22 cellular contexts compared by ENCODE assay signal in the genomic region with DNA sequence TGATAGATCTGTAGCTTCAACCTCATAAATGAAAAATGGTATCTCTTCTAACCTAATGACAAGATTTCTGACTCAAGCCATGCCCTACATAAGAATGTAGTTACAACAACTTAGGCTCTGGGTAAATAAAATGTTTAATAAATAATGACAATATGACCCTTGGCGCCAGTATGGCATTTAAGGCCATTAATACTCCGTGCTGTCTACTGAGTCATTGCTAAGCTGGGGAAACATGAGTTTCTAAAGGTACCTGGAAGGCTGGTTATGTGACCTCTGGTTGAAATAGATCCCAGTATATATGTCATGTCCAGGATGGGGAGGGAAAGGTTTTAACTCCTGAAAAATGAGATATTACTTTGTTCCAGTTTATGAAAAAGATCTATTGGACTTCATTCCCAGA.
"Had no signal": no experiment of that assay in that cellular context is flagged by ENCODE, and none has a peak within 500 bp of the region (broad histone marks: within the 10 kb centered on the region; RNA-seq: fewer than 3 reads in every experiment).

No MANE protein-coding gene starts in this region.

- ATAC-seq: effector memory CD8-positive, alpha-beta T cell; gastrocnemius medialis; left cardiac atrium; left lung; naive thymus-derived CD8-positive, alpha-beta T cell; right cardiac atrium; stimulated activated effector memory CD8-positive, alpha-beta T cell treated with anti-CD3 and anti-CD28 coated beads, Interleukin-12 subunit alpha, Interleukin-12 subunit beta, amount 100 ng/mL, for 72 hours had no signal

- H3K9me3 Mint-ChIP-seq: effector memory CD8-positive, alpha-beta T cell; naive thymus-derived CD8-positive, alpha-beta T cell; nephron progenitor cell; stimulated activated effector memory CD8-positive, alpha-beta T cell treated with anti-CD3 and anti-CD28 coated beads, Interleukin-12 subunit alpha, Interleukin-12 subunit beta, amount 100 ng/mL, for 72 hours had no signal

- H3K27me3 Mint-ChIP-seq: effector memory CD8-positive, alpha-beta T cell had no signal

- DNase-seq: effector memory CD8-positive, alpha-beta T cell; foreskin fibroblast; gastrocnemius medialis; head of caudate nucleus; kidney; left cardiac atrium; left lung; mesendoderm; naive thymus-derived CD8-positive, alpha-beta T cell; nephron progenitor cell; nucleus accumbens; right cardiac atrium; sigmoid colon; stimulated activated CD4-positive, alpha-beta T cell treated with anti-CD3 and anti-CD28 coated beads, Interleukin-2, amount 100 ng/mL, for 24 hours; stimulated activated CD4-positive, alpha-beta T cell treated with anti-CD3 and anti-CD28 coated beads, Interleukin-4, amount 100 ng/mL, for 24 hours; stimulated activated naive CD4-positive, alpha-beta T cell treated with Interleukin-2 at 50 U/mL for 16 hours; stomach; thyroid gland; trophoblast cell had no signal

- H3K36me3 Mint-ChIP-seq: stimulated activated effector memory CD8-positive, alpha-beta T cell treated with anti-CD3 and anti-CD28 coated beads, Interleukin-12 subunit alpha, Interleukin-12 subunit beta, amount 100 ng/mL, for 72 hours had no signal

- H3K4me1 Mint-ChIP-seq: nephron progenitor cell; stimulated activated effector memory CD8-positive, alpha-beta T cell treated with anti-CD3 and anti-CD28 coated beads, Interleukin-12 subunit alpha, Interleukin-12 subunit beta, amount 100 ng/mL, for 72 hours had no signal

- H3K4me3 ChIP-seq: coronary artery, gastrocnemius medialis, left lung, prostate gland, sigmoid colon, stomach, thyroid gland had no signal

- H3K4me1 ChIP-seq: gastrocnemius medialis, left lung, prostate gland, sigmoid colon, stomach, thyroid gland had no signal

- H3K27ac Mint-ChIP-seq: effector memory CD8-positive, alpha-beta T cell; nephron progenitor cell; stimulated activated effector memory CD8-positive, alpha-beta T cell treated with anti-CD3 and anti-CD28 coated beads, Interleukin-12 subunit alpha, Interleukin-12 subunit beta, amount 100 ng/mL, for 72 hours had no signal

- H3K27me3 ChIP-seq: gastrocnemius medialis, left lung, sigmoid colon, stomach, thyroid gland had no signal

- H3K27ac ChIP-seq: coronary artery, gastrocnemius medialis, left lung, prostate gland, sigmoid colon, stomach, thyroid gland had no signal

- H3K9me3 ChIP-seq: gastrocnemius medialis, left lung, prostate gland, sigmoid colon, stomach, thyroid gland had no signal

- H3K4me3 Mint-ChIP-seq: effector memory CD8-positive, alpha-beta T cell; naive thymus-derived CD8-positive, alpha-beta T cell; nephron progenitor cell; stimulated activated effector memory CD8-positive, alpha-beta T cell treated with anti-CD3 and anti-CD28 coated beads, Interleukin-12 subunit alpha, Interleukin-12 subunit beta, amount 100 ng/mL, for 72 hours had no signal

- H3K36me3 ChIP-seq: gastrocnemius medialis, left lung, prostate gland, sigmoid colon, stomach, thyroid gland had no signal
